In genomic region chr10:74831518-74832120, GRCh38 we compare ENCODE assay signal across 25 cellular contexts. TPM values are rescaled to one million over a fixed set of nuclear protein-coding genes. Genes with fewer than 3 reads are reported as not detected.
DNase-seq lines count a peak whose midpoint lies in the region; ATAC-seq and TF ChIP-seq lines count a peak whose summit lies in the region.
"Had no signal": no experiment of that assay in that cellular context is flagged by ENCODE, and none has a peak within 500 bp of the region (broad histone marks: within the 10 kb centered on the region; RNA-seq: fewer than 3 reads in every experiment).

No MANE protein-coding gene starts in this region.

- DNase-seq in activated CD4-positive, alpha-beta T cell treated with anti-CD3 and anti-CD28 coated beads for 36 hours: no peak
- DNase-seq in activated CD4-positive, alpha-beta T cell treated with anti-CD3 and anti-CD28 coated beads, Interleukin-2, amount 50 U/mL, for 4 hours: no peak
- no peak for DNase-seq in HEK293T (ENCODE audit: extremely low spot score)
- DNase-seq in fibroblast of villous mesenchyme (ENCODE audit: low read depth): peak; percentile 36
- DNase-seq in gastrocnemius medialis: no peak
- DNase-seq in stimulated activated effector memory CD8-positive, alpha-beta T cell treated with anti-CD3 and anti-CD28 coated beads, Interleukin-12 subunit alpha, Interleukin-12 subunit beta, amount 100 ng/mL, for 72 hours (ENCODE audit: low spot score in 2 of 2): no peak
- DNase-seq in activated CD8-positive, alpha-beta memory T cell treated with anti-CD3 and anti-CD28 coated beads, Interleukin-2, amount 50 U/mL, for 4 hours: no peak
- DNase-seq: activated naive CD4-positive, alpha-beta T cell treated with anti-CD3 and anti-CD28 coated beads, Interleukin-2, amount 10 ng/mL, durations not matched to agents 7 days and 5 days; AML-193; Caco-2; foreskin melanocyte; HFFc6; kidney glomerular epithelial cell; mesenchymal stem cell; NCI-H1105 treated with DMSO at 0.1 percent for 48 hours; NCI-H526 treated with DMSO at 0.1 percent for 48 hours; SIG-M5; small intestine; stimulated activated CD4-positive, alpha-beta T cell treated with anti-CD3 and anti-CD28 coated beads, Interleukin-2, amount 100 ng/mL, for 48 hours; T-cell; upper lobe of left lung had no signal

- CTCF ChIA-PET in activated CD4-positive, alpha-beta T cell treated with anti-CD3 and anti-CD28 coated beads for 36 hours (lab: Charles Lee): interaction anchor here (0.7 to 1.2 kb wide), 4 partner anchors 10 to 65 kb away, joined by 3 to 4 read pairs (median 3); no protein-coding TSS in a partner anchor
- CTCF ChIA-PET in HEK293T (lab: Yijun Ruan, JAX): interaction anchor here (0.5 kb wide), 1 partner anchor 234 kb away, joined by 5 read pairs; no protein-coding TSS in a partner anchor

- H3K9me3 Mint-ChIP-seq in activated CD4-positive, alpha-beta T cell treated with anti-CD3 and anti-CD28 coated beads for 36 hours (ENCODE audit: low read depth): no peaks in the 10 kb centered on the region
- no peaks in the 10 kb centered on the region for H3K9me3 Mint-ChIP-seq in stimulated activated effector memory CD8-positive, alpha-beta T cell treated with anti-CD3 and anti-CD28 coated beads, Interleukin-12 subunit alpha, Interleukin-12 subunit beta, amount 100 ng/mL, for 72 hours
- H3K9me3 Mint-ChIP-seq: activated naive CD4-positive, alpha-beta T cell treated with anti-CD3 and anti-CD28 coated beads, Interleukin-2, amount 10 ng/mL, durations not matched to agents 7 days and 5 days; HFFc6; stimulated activated naive CD8-positive, alpha-beta T cell treated with anti-CD3 and anti-CD28 coated beads, Interleukin-15, Interleukin-2, amounts not matched to agents 100 ng/mL and 50 ng/mL, for 24 hours; T-cell had no signal

- no peak overlapping the region for H3K4me3 Mint-ChIP-seq in activated CD4-positive, alpha-beta T cell treated with anti-CD3 and anti-CD28 coated beads for 36 hours
- H3K4me3 Mint-ChIP-seq in stimulated activated effector memory CD8-positive, alpha-beta T cell treated with anti-CD3 and anti-CD28 coated beads, Interleukin-12 subunit alpha, Interleukin-12 subunit beta, amount 100 ng/mL, for 72 hours: no peak overlapping the region
- H3K4me3 Mint-ChIP-seq: activated naive CD4-positive, alpha-beta T cell treated with anti-CD3 and anti-CD28 coated beads, Interleukin-2, amount 10 ng/mL, durations not matched to agents 7 days and 5 days; HFFc6; stimulated activated naive CD8-positive, alpha-beta T cell treated with anti-CD3 and anti-CD28 coated beads, Interleukin-15, Interleukin-2, amounts not matched to agents 100 ng/mL and 50 ng/mL, for 24 hours; T-cell had no signal

- peaks cover 64% of the 10 kb centered on the region for H3K4me1 Mint-ChIP-seq in activated CD4-positive, alpha-beta T cell treated with anti-CD3 and anti-CD28 coated beads for 36 hours
- H3K4me1 Mint-ChIP-seq in stimulated activated effector memory CD8-positive, alpha-beta T cell treated with anti-CD3 and anti-CD28 coated beads, Interleukin-12 subunit alpha, Interleukin-12 subunit beta, amount 100 ng/mL, for 72 hours: peaks cover 45% of the 10 kb centered on the region

- peaks cover 24% of the 10 kb centered on the region for H3K36me3 Mint-ChIP-seq in activated CD4-positive, alpha-beta T cell treated with anti-CD3 and anti-CD28 coated beads for 36 hours (ENCODE audit: low read depth)
- H3K36me3 Mint-ChIP-seq in stimulated activated effector memory CD8-positive, alpha-beta T cell treated with anti-CD3 and anti-CD28 coated beads, Interleukin-12 subunit alpha, Interleukin-12 subunit beta, amount 100 ng/mL, for 72 hours: peaks cover 7% of the 10 kb centered on the region

- H3K27ac Mint-ChIP-seq in activated CD4-positive, alpha-beta T cell treated with anti-CD3 and anti-CD28 coated beads for 36 hours: peak overlapping the region; percentile 21
- no peak overlapping the region for H3K27ac Mint-ChIP-seq in stimulated activated effector memory CD8-positive, alpha-beta T cell treated with anti-CD3 and anti-CD28 coated beads, Interleukin-12 subunit alpha, Interleukin-12 subunit beta, amount 100 ng/mL, for 72 hours
- H3K27ac Mint-ChIP-seq: activated naive CD4-positive, alpha-beta T cell treated with anti-CD3 and anti-CD28 coated beads, Interleukin-2, amount 10 ng/mL, durations not matched to agents 7 days and 5 days; HFFc6; stimulated activated naive CD8-positive, alpha-beta T cell treated with anti-CD3 and anti-CD28 coated beads, Interleukin-15, Interleukin-2, amounts not matched to agents 100 ng/mL and 50 ng/mL, for 24 hours had no signal

- H3K4me1 ChIP-seq in gastrocnemius medialis: peaks cover 51 to 62% of the 10 kb centered on the region in 2 donors

- H3K9me3 ChIP-seq in gastrocnemius medialis: no peaks in the 10 kb centered on the region
- H3K9me3 ChIP-seq: ascending aorta, Caco-2, upper lobe of left lung had no signal

- H3K27me3 Mint-ChIP-seq in activated CD4-positive, alpha-beta T cell treated with anti-CD3 and anti-CD28 coated beads for 36 hours: no peaks in the 10 kb centered on the region
- H3K27me3 Mint-ChIP-seq: activated naive CD4-positive, alpha-beta T cell treated with anti-CD3 and anti-CD28 coated beads, Interleukin-2, amount 10 ng/mL, durations not matched to agents 7 days and 5 days; stimulated activated naive CD8-positive, alpha-beta T cell treated with anti-CD3 and anti-CD28 coated beads, Interleukin-15, Interleukin-2, amounts not matched to agents 100 ng/mL and 50 ng/mL, for 24 hours; T-cell had no signal

- H3K27me3 ChIP-seq in gastrocnemius medialis: no peaks in the 10 kb centered on the region
- H3K27me3 ChIP-seq: ascending aorta, upper lobe of left lung had no signal

- ATAC-seq in activated CD4-positive, alpha-beta T cell treated with anti-CD3 and anti-CD28 coated beads for 36 hours: no peak
- ATAC-seq in gastrocnemius medialis (no peak), HG03139 (IDR thresholded peaks at IDR 0.05; ENCODE audit: unreplicated experiment) (no peak)
- ATAC-seq in stimulated activated effector memory CD8-positive, alpha-beta T cell treated with anti-CD3 and anti-CD28 coated beads, Interleukin-12 subunit alpha, Interleukin-12 subunit beta, amount 100 ng/mL, for 72 hours: no peak
- ATAC-seq: T-cell had no signal

- TF ChIP-seq POLR2A in gastrocnemius medialis (IDR thresholded peaks at IDR 0.05): no peak

- in situ Hi-C loops in gastrocnemius medialis (cut with MboI; ENCODE audit: low sequenced_read_pairs in 4 of 4): loop anchor here in 1 of 4 donors (10.0 kb wide), 1 partner anchor 393 kb away; no protein-coding TSS in a partner anchor

- TF ChIP-seq CTCF in fibroblast of villous mesenchyme (IDR thresholded peaks at IDR 0.05; ENCODE audit: insufficient read depth, low read depth, low read length): no peak
- TF ChIP-seq CTCF in gastrocnemius medialis (IDR thresholded peaks at IDR 0.05 in 4 of 5, conservative IDR thresholded peaks at IDR 0.05 in 1 of 5): no peak

- peak overlapping the region in 3 of 4 donors; percentile 38 to 58 (median 48) for H3K27ac ChIP-seq in gastrocnemius medialis
- H3K27ac ChIP-seq: 22Rv1, ascending aorta, upper lobe of left lung had no signal

- POLR2A ChIA-PET in activated CD4-positive, alpha-beta T cell treated with anti-CD3 and anti-CD28 coated beads for 36 hours (lab: Charles Lee): no interaction called here
- POLR2A ChIA-PET in HEK293T (lab: Yijun Ruan, JAX): no interaction called here

- H3K4me3 ChIP-seq in fibroblast of villous mesenchyme (ENCODE audit: low read depth, low read length): no peak overlapping the region
- H3K4me3 ChIP-seq in gastrocnemius medialis: no peak overlapping the region
- H3K4me3 ChIP-seq: ascending aorta, upper lobe of left lung had no signal

- no peaks in the 10 kb centered on the region for H3K36me3 ChIP-seq in gastrocnemius medialis
- H3K36me3 ChIP-seq: ascending aorta, upper lobe of left lung had no signal

- intact Hi-C loops in activated CD4-positive, alpha-beta T cell treated with anti-CD3 and anti-CD28 coated beads for 36 hours (cut with DNase I, micrococcal nuclease): no loop called here
- intact Hi-C loops in gastrocnemius medialis (cut with DNase I; ENCODE audit: low total_unique reads): no loop called here

TF ChIP-seq in HEK293T, 16 proteins besides CTCF, POLR2A, EP300 and RAD21:
- TF ChIP-seq LEF1 (IDR thresholded peaks at IDR 0.05; ENCODE audit: borderline replicate concordance) (no peak), ZNF384 (IDR thresholded peaks at IDR 0.05) (no peak), HDGF (IDR thresholded peaks at IDR 0.05; ENCODE audit: borderline replicate concordance) (no peak), NFRKB (IDR thresholded peaks at IDR 0.05) (no peak), FOXK2 (IDR thresholded peaks at IDR 0.05) (no peak), SUZ12 (IDR thresholded peaks at IDR 0.05) (no peak), ARNT (IDR thresholded peaks at IDR 0.05) (0 out of 2 replicates have a peak, but pooled peaks have one; percentile 36), L3MBTL2 (conservative IDR thresholded peaks at IDR 0.05) (no peak), CTBP1 (IDR thresholded peaks at IDR 0.05; ENCODE audit: borderline replicate concordance) (peak; percentile 97), BHLHE40 (IDR thresholded peaks at IDR 0.05; ENCODE audit: borderline replicate concordance) (no peak), FOXA1 (IDR thresholded peaks at IDR 0.05) (no peak), TARDBP (IDR thresholded peaks at IDR 0.05) (no peak), ELF4 (IDR thresholded peaks at IDR 0.05) (no peak), PKNOX1 (IDR thresholded peaks at IDR 0.05) (peak; percentile 90), FOXM1 (IDR thresholded peaks at IDR 0.05; ENCODE audit: borderline replicate concordance) (0 out of 2 replicates have a peak, but pooled peaks have one; percentile 67), SP1 (IDR thresholded peaks at IDR 0.05) (no peak)

RNA-seq across cellular contexts. Expression of gene KAT6B, which starts 5.2 kb away (rescaled TPM):
- 10 to 100 TPM; 20.0 to 20.9 TPM for total RNA-seq in activated CD4-positive, alpha-beta T cell treated with anti-CD3 and anti-CD28 coated beads for 36 hours
- total RNA-seq in fibroblast of villous mesenchyme: 25.4 and 26.3 TPM in 2 replicates
- 10 to 100 TPM; 12.0 to 37.7 (median 21.6) TPM for total RNA-seq in gastrocnemius medialis
